In the genomic region with DNA sequence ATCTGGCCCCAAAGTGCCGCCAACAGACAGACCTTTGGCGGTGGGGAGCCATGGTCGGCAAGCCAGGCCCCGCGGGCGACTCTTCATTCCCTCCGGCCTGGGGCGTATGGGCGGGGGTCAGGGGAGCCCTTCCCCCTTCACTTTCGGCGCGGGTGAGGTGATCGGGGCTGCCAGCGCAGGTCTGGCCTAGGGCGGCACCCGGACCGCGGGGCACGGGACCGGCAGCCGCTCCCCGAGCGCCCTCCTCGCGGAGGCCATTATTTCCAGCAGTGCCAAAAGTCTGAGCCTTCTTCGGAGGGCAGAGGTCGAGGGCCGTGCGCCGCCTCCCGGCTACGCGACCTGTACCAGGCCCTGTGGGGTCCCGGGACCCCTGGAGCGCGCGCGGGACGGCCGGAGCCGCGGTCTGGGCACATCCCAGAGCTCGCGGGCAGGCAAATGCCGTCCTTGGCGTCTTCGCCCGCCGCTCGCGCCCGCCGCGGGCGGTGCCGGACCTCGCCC, we compare ENCODE assay signal across 8 cellular contexts. TPM values are rescaled to one million over a fixed set of nuclear protein-coding genes. Genes with fewer than 3 reads are reported as not detected.
DNase-seq lines count a peak whose midpoint lies in the region; ATAC-seq, FAIRE-seq and TF ChIP-seq lines count a peak whose summit lies in the region.

No MANE protein-coding gene starts in this region.

- peak overlapping the region; percentile 73 for H3K4me3 ChIP-seq in endocrine pancreas (ENCODE audit: control insufficient read depth, insufficient read depth, low read length)
- peak overlapping the region; percentile 54 for H3K4me3 ChIP-seq in mucosa of descending colon
- H3K4me3 ChIP-seq in thoracic aorta: peak overlapping the region; percentile 91

- TF ChIP-seq CTCF in mucosa of descending colon (IDR thresholded peaks at IDR 0.05): no peak
- no peak for TF ChIP-seq CTCF in thoracic aorta (IDR thresholded peaks at IDR 0.05)

- intact Hi-C loops in mucosa of descending colon (cut with DNase I, micrococcal nuclease): no loop called here

- peak overlapping the region; percentile 30 for H3K9ac ChIP-seq in endocrine pancreas (ENCODE audit: control insufficient read depth, insufficient read depth, low read length)

- H3K36me3 ChIP-seq in endocrine pancreas (ENCODE audit: control insufficient read depth, insufficient read depth, low read length) (no peaks in the 10 kb centered on the region), mucosa of descending colon (ENCODE audit: low read depth) (no peaks in the 10 kb centered on the region), thoracic aorta (no peaks in the 10 kb centered on the region)

- H3K4me1 ChIP-seq in endocrine pancreas (ENCODE audit: control insufficient read depth, insufficient read depth, low read length): peaks cover 3% of the 10 kb centered on the region
- no peaks in the 10 kb centered on the region for H3K4me1 ChIP-seq in mucosa of descending colon (ENCODE audit: low read depth)
- peaks cover 0 to 5% of the 10 kb centered on the region in 2 donors for H3K4me1 ChIP-seq in thoracic aorta (ENCODE audit: control insufficient read depth in 1 of 2, low read depth in 2 of 2)

- H3K27me3 ChIP-seq in endocrine pancreas (ENCODE audit: control insufficient read depth, insufficient read depth, low read length) (no peaks in the 10 kb centered on the region), thoracic aorta (replicated peaks; ENCODE audit: insufficient read depth) (no peaks in the 10 kb centered on the region)

- peak; percentile 6 for DNase-seq in COLO829 (ENCODE audit: low spot score)
- DNase-seq in activated CD4-positive, CD25-positive, alpha-beta regulatory T cell treated with anti-CD3 and anti-CD28 coated beads, Interleukin-2, amount 50 U/mL, for 16 hours (ENCODE audit: low read depth, low spot score): peak; percentile 1
- DNase-seq in mucosa of descending colon: peak in 2 of 3 donors; percentile 40 to 70
- no peak for DNase-seq in thoracic aorta (ENCODE audit: low spot score)
- no peak for DNase-seq in RCC 7860 (ENCODE audit: low spot score)

- no peak for FAIRE-seq in RCC 7860 (lab: Jason Lieb, UNC)

- H3K27ac ChIP-seq in thoracic aorta: peak overlapping the region; percentile 82 to 96

- peak; percentile 34 for ATAC-seq in GM19452 (IDR thresholded peaks at IDR 0.05; ENCODE audit: unreplicated experiment)
- peak; percentile 26 for ATAC-seq in HG03469 (IDR thresholded peaks at IDR 0.05; ENCODE audit: unreplicated experiment)
- ATAC-seq in mucosa of descending colon: peak; percentile 53
- ATAC-seq in thoracic aorta (ENCODE audit: insufficient number of reproducible peaks, low FRiP score, low read depth): no peak

- H3K9me3 ChIP-seq in endocrine pancreas (ENCODE audit: control insufficient read depth, low read length) (no peaks in the 10 kb centered on the region), mucosa of descending colon (no peaks in the 10 kb centered on the region), thoracic aorta (no peaks in the 10 kb centered on the region)

RNA-seq across cellular contexts. Expression of gene KDM6A, which starts 0.6 kb away (rescaled TPM):
- total RNA-seq in mucosa of descending colon: 10 to 100 TPM; 24.0 to 41.5 (median 36.5) TPM
- 10 to 100 TPM; 18.3 to 26.9 TPM for total RNA-seq in thoracic aorta

RNA-seq across cellular contexts. Expression of gene DUSP21, which starts 28.5 kb away (rescaled TPM):
- total RNA-seq in mucosa of descending colon (not detected), thoracic aorta (not detected)

Comparison
In these comparisons a context has a peak if more than half of its experiments do, and no peak if none do; other contexts are left out.
1. DNase-seq: peak in COLO829 (single experiment), activated CD4-positive, CD25-positive, alpha-beta regulatory T cell treated with anti-CD3 and anti-CD28 coated beads, Interleukin-2, amount 50 U/mL, for 16 hours (single experiment) and mucosa of descending colon (2 of 3); none in thoracic aorta (single experiment) and RCC 7860 (single experiment).
2. Peak in every context shown above with its lines, with median percentiles within 50 percentile points of each other: H3K4me3 ChIP-seq.